In genomic region chr11:43393765-43394355, GRCh38 we compare ENCODE assay signal across 15 cellular contexts. TPM values are rescaled to one million over a fixed set of nuclear protein-coding genes. Genes with fewer than 3 reads are reported as not detected.
DNase-seq lines count a peak whose midpoint lies in the region; ATAC-seq and TF ChIP-seq lines count a peak whose summit lies in the region.
"Had no signal": no experiment of that assay in that cellular context is flagged by ENCODE, and none has a peak within 500 bp of the region (broad histone marks: within the 10 kb centered on the region; RNA-seq: fewer than 3 reads in every experiment).

No MANE protein-coding gene starts in this region.

- no peaks in the 10 kb centered on the region for H3K9me3 ChIP-seq in CD8-positive, alpha-beta memory T cell (ENCODE audit: low read length)
- H3K9me3 ChIP-seq: esophagus squamous epithelium, psoas muscle, SJSA1 had no signal

- ATAC-seq in activated T-helper 17 cell treated with anti-CD3 and anti-CD28 coated beads, Interleukin-2, amount 50 U/mL, for 72 hours (replicated peaks): no peak
- ATAC-seq: psoas muscle had no signal

- no peak overlapping the region for H3K4me3 ChIP-seq in CD8-positive, alpha-beta memory T cell (ENCODE audit: low read length)
- no peak overlapping the region for H3K4me3 ChIP-seq in foreskin fibroblast (ENCODE audit: low read depth in 1 of 2, low read length in 2 of 2)
- H3K4me3 ChIP-seq: dorsolateral prefrontal cortex, esophagus squamous epithelium, psoas muscle, SJSA1 had no signal

- POLR2A ChIA-PET in CD8-positive, alpha-beta memory T cell (lab: Charles Lee): no interaction called here

- H3K36me3 Mint-ChIP-seq in CD8-positive, alpha-beta memory T cell: peaks cover 6 to 84% (median 34%) of the 10 kb centered on the region in 3 donors
- peaks cover 96% of the 10 kb centered on the region for H3K36me3 Mint-ChIP-seq in activated T-helper 17 cell treated with anti-CD3 and anti-CD28 coated beads, Interleukin-2, amount 50 U/mL, for 72 hours (ENCODE audit: low read depth)

- CTCF ChIA-PET in CD8-positive, alpha-beta memory T cell (lab: Charles Lee): no interaction called here

- peaks cover 15 to 37% (median 30%) of the 10 kb centered on the region in 3 donors for H3K4me1 Mint-ChIP-seq in CD8-positive, alpha-beta memory T cell
- H3K4me1 Mint-ChIP-seq in activated T-helper 17 cell treated with anti-CD3 and anti-CD28 coated beads, Interleukin-2, amount 50 U/mL, for 72 hours: peaks cover 8% of the 10 kb centered on the region
- H3K4me1 Mint-ChIP-seq: naive B cell had no signal

- H3K27ac ChIP-seq in CD8-positive, alpha-beta memory T cell (ENCODE audit: low read depth, low read length): no peak overlapping the region
- H3K27ac ChIP-seq: dorsolateral prefrontal cortex, esophagus squamous epithelium, psoas muscle, SJSA1 had no signal

- no peaks in the 10 kb centered on the region for H3K27me3 Mint-ChIP-seq in CD8-positive, alpha-beta memory T cell
- H3K27me3 Mint-ChIP-seq in activated T-helper 17 cell treated with anti-CD3 and anti-CD28 coated beads, Interleukin-2, amount 50 U/mL, for 72 hours: no peaks in the 10 kb centered on the region
- H3K27me3 Mint-ChIP-seq: naive B cell had no signal

- no peaks in the 10 kb centered on the region for H3K9me3 Mint-ChIP-seq in CD8-positive, alpha-beta memory T cell
- H3K9me3 Mint-ChIP-seq in activated T-helper 17 cell treated with anti-CD3 and anti-CD28 coated beads, Interleukin-2, amount 50 U/mL, for 72 hours: no peaks in the 10 kb centered on the region
- H3K9me3 Mint-ChIP-seq: naive B cell had no signal

- TF ChIP-seq CTCF in foreskin fibroblast (IDR thresholded peaks at IDR 0.05; ENCODE audit: low read depth, low read length): no peak

- H3K36me3 ChIP-seq in CD8-positive, alpha-beta memory T cell (ENCODE audit: insufficient read depth, low read length): peaks cover 49% of the 10 kb centered on the region

- H3K27me3 ChIP-seq in CD8-positive, alpha-beta memory T cell (ENCODE audit: insufficient read depth, low read length, poor library complexity, severe bottlenecking): no peaks in the 10 kb centered on the region
- H3K27me3 ChIP-seq: dorsolateral prefrontal cortex, esophagus squamous epithelium, SJSA1 had no signal

- no peak overlapping the region for H3K4me3 Mint-ChIP-seq in CD8-positive, alpha-beta memory T cell
- H3K4me3 Mint-ChIP-seq in activated T-helper 17 cell treated with anti-CD3 and anti-CD28 coated beads, Interleukin-2, amount 50 U/mL, for 72 hours: no peak overlapping the region
- H3K4me3 Mint-ChIP-seq: naive B cell had no signal

- no peaks in the 10 kb centered on the region for H3K4me1 ChIP-seq in CD8-positive, alpha-beta memory T cell (ENCODE audit: insufficient read depth, low read length)
- H3K4me1 ChIP-seq: psoas muscle, SJSA1 had no signal

- peak overlapping the region in 5 of 8 donors; percentile 3 to 72 (median 54) for H3K27ac Mint-ChIP-seq in CD8-positive, alpha-beta memory T cell
- no peak overlapping the region for H3K27ac Mint-ChIP-seq in activated T-helper 17 cell treated with anti-CD3 and anti-CD28 coated beads, Interleukin-2, amount 50 U/mL, for 72 hours

- no peak for DNase-seq in CD8-positive, alpha-beta memory T cell
- DNase-seq in OCI-M1 (lab: John Stamatoyannopoulos, UW) (peak; percentile 93), dermis blood vessel endothelial cell (peak; percentile 46), lung microvascular endothelial cell (ENCODE audit: low read depth in 2 of 2) (peak; percentile 2 to 59), foreskin fibroblast (no peak)
- DNase-seq in NK-92 treated with Interleukin-12 subunit alpha and Interleukin-12 subunit beta, amount 100 ng/mL, for 24 hours (lab: John Stamatoyannopoulos, UW): no peak
- DNase-seq: activated CD4-positive, alpha-beta T cell treated with anti-CD3 and anti-CD28 coated beads, Interleukin-2, amount 50 U/mL, for 4 hours; AML-193; esophagus squamous epithelium; naive B cell; NCI-H1436; psoas muscle had no signal

RNA-seq across cellular contexts. Expression of gene TTC17, which starts 35.1 kb away (rescaled TPM):
- total RNA-seq in CD8-positive, alpha-beta memory T cell: 10 to 100 TPM; 33.2 to 39.4 TPM
- 61.8 TPM for polyA plus RNA-seq in CD8-positive, alpha-beta memory T cell
- total RNA-seq in dermis blood vessel endothelial cell (79.9 and 89.3 TPM in 2 replicates), lung microvascular endothelial cell (38.6 and 55.2 TPM in 2 replicates)
- total RNA-seq in activated T-helper 17 cell treated with anti-CD3 and anti-CD28 coated beads, Interleukin-2, amount 50 U/mL, for 72 hours: 10 to 100 TPM; 58.3 to 77.4 TPM

Comparison
In these comparisons a context has a peak if more than half of its experiments do, and no peak if none do; other contexts are left out.
1. DNase-seq: peak in OCI-M1 (single experiment), dermis blood vessel endothelial cell (single experiment) and lung microvascular endothelial cell (2 of 2); none in CD8-positive, alpha-beta memory T cell (0 of 5), NK-92 treated with Interleukin-12 subunit alpha and Interleukin-12 subunit beta, amount 100 ng/mL, for 24 hours (single experiment) and foreskin fibroblast (0 of 2).